Comparison of ENCODE assay signal across 23 cellular contexts in the genomic region with DNA sequence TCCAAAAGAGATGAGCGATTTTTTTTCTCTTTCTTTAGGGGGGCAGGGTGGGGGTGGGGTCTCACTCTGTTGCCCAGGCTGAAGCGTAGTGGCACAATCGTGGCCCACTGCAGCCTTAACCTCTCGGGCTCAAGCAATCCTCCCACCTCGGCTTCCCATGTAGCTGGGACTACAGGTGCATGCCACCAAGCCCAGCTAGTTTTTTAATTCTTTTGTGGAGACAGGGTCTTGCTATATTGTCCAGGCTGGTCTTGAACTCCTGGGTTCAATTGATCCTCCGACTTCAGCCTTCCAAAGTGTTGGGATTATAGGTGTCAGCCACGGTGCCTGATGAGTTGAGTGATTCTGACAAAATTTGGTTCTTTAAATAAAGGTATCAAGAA.
"Had no signal": no experiment of that assay in that cellular context is flagged by ENCODE, and none has a peak within 500 bp of the region (broad histone marks: within the 10 kb centered on the region; RNA-seq: fewer than 3 reads in every experiment).

No MANE protein-coding gene starts in this region.

- H3K9me3 ChIP-seq: neutrophil, pancreas, psoas muscle, right lobe of liver, sigmoid colon, thoracic aorta, tibial artery, transverse colon, upper lobe of right lung, uterus had no signal

- H3K4me3 ChIP-seq: pancreas, psoas muscle, right lobe of liver, sigmoid colon, stomach, thoracic aorta, tibial artery, transverse colon, upper lobe of right lung, uterus had no signal

- H3K4me1 ChIP-seq: right lobe of liver, sigmoid colon, tibial artery, transverse colon, upper lobe of right lung, uterus had no signal

- ATAC-seq: naive thymus-derived CD8-positive, alpha-beta T cell; natural killer cell treated with Interleukin-12 subunit alpha and Interleukin-12 subunit beta and Interleukin-15 and Interleukin-18, amount 100 ng/mL, for 72 hours; psoas muscle; right cardiac atrium; right lobe of liver; stimulated activated effector memory CD8-positive, alpha-beta T cell treated with anti-CD3 and anti-CD28 coated beads, Interleukin-12 subunit alpha, Interleukin-12 subunit beta, amount 100 ng/mL, for 72 hours; stimulated activated naive B cell treated with anti-CD40 and anti-IgM and Interleukin-4, amounts not matched to agents 10 μg/mL and 1 μg/mL and 100 μg/mL, for 72 hours; upper lobe of right lung had no signal

- H3K27ac ChIP-seq: neutrophil, pancreas, psoas muscle, right lobe of liver, sigmoid colon, stomach, thoracic aorta, tibial artery, transverse colon, upper lobe of right lung, uterus had no signal

- H3K27me3 ChIP-seq: neutrophil, pancreas, right lobe of liver, sigmoid colon, stomach, tibial artery, transverse colon, upper lobe of right lung, uterus had no signal

- DNase-seq: naive thymus-derived CD8-positive, alpha-beta T cell; nephron progenitor cell; nucleus accumbens; pancreas; psoas muscle; right cardiac atrium; right lobe of liver; sigmoid colon; stimulated activated CD4-positive, alpha-beta T cell treated with anti-CD3 and anti-CD28 coated beads, Interleukin-15, amount 100 ng/mL, for 24 hours; stimulated activated CD4-positive, alpha-beta T cell treated with anti-CD3 and anti-CD28 coated beads, Interleukin-2, amount 100 ng/mL, for 24 hours; stimulated activated CD4-positive, alpha-beta T cell treated with anti-CD3 and anti-CD28 coated beads, Interleukin-2, amount 100 ng/mL, for 48 hours; stimulated activated CD4-positive, alpha-beta T cell treated with anti-CD3 and anti-CD28 coated beads, Interleukin-4, amount 100 ng/mL, for 24 hours; stimulated activated naive B cell treated with anti-CD40 and anti-IgM and Interleukin-4, amounts not matched to agents 10 μg/mL and 1 μg/mL and 100 μg/mL, for 72 hours; stimulated activated naive CD4-positive, alpha-beta T cell treated with Interleukin-2 at 50 U/mL for 16 hours; stomach; tibial artery; transverse colon; upper lobe of right lung; uterus had no signal

- H3K36me3 ChIP-seq: neutrophil, pancreas, right lobe of liver, sigmoid colon, stomach, thoracic aorta, tibial artery, transverse colon, upper lobe of right lung, uterus had no signal
